In the genomic region with DNA sequence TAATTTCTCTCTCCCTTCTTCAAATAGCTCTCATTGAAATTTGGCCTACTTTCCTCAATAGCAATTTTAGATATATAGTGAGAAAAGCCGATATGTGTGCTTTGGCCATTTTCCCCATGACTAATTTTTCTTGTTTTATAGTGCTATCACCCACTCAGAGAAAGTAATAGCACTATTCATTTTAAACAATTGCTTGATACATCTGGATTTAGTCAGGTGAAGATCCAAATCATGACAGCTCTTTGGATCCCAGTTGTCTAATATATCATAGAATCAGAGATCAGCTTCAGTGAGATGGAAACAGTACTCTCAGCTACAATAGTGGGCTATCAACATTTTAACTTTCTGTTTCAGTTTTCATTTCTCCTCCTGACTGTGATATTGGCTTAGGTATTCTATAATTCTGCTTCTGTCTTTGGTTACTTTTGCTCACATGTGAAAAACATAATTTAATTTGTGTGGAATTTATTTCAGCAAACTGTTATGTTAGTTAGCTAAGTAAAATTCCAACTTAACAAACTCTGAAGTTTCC, we compare ENCODE assay signal across 11 cellular contexts. TPM values are rescaled to one million over a fixed set of nuclear protein-coding genes. Genes with fewer than 3 reads are reported as not detected.
A peak's percentile ranks its signal among the peaks of the same experiment; 100 is the strongest.
DNase-seq lines count a peak whose midpoint lies in the region; ATAC-seq and TF ChIP-seq lines count a peak whose summit lies in the region.
"Had no signal": no experiment of that assay in that cellular context is flagged by ENCODE, and none has a peak within 500 bp of the region (broad histone marks: within the 10 kb centered on the region; RNA-seq: fewer than 3 reads in every experiment).

No MANE protein-coding gene starts in this region.

- no peaks in the 10 kb centered on the region for H3K27me3 Mint-ChIP-seq in chondrocyte (ENCODE audit: low read depth)
- peaks cover 0 to 4% (median 0%) of the 10 kb centered on the region in 5 donors for H3K27me3 Mint-ChIP-seq in naive thymus-derived CD8-positive, alpha-beta T cell

- TF ChIP-seq CTCF in chondrocyte (IDR thresholded peaks at IDR 0.05): no peak

- H3K9me3 Mint-ChIP-seq in chondrocyte (ENCODE audit: low read depth): no peaks in the 10 kb centered on the region
- peaks cover 0 to 7% (median 3%) of the 10 kb centered on the region in 9 donors for H3K9me3 Mint-ChIP-seq in naive thymus-derived CD8-positive, alpha-beta T cell

- H3K4me1 Mint-ChIP-seq in chondrocyte (ENCODE audit: low read depth): peaks cover 67% of the 10 kb centered on the region
- no peaks in the 10 kb centered on the region for H3K4me1 Mint-ChIP-seq in naive thymus-derived CD8-positive, alpha-beta T cell

- ATAC-seq in GM18508 (IDR thresholded peaks at IDR 0.05; ENCODE audit: insufficient read depth, unreplicated experiment) (peak; percentile 77), GM21360 (IDR thresholded peaks at IDR 0.05; ENCODE audit: unreplicated experiment) (peak; percentile 91), HG03103 (IDR thresholded peaks at IDR 0.05; ENCODE audit: low read depth, unreplicated experiment) (peak; percentile 85)
- ATAC-seq in naive thymus-derived CD8-positive, alpha-beta T cell: no peak

- POLR2A ChIA-PET in naive thymus-derived CD8-positive, alpha-beta T cell (lab: Charles Lee): no interaction called here

- H3K4me3 Mint-ChIP-seq in chondrocyte (ENCODE audit: unreplicated experiment): no peak overlapping the region
- H3K4me3 Mint-ChIP-seq in naive thymus-derived CD8-positive, alpha-beta T cell: no peak overlapping the region

- DNase-seq in chondrocyte (ENCODE audit: low spot score): no peak
- DNase-seq in medulla oblongata (ENCODE audit: extremely low spot score): no peak
- DNase-seq in HUDEP-2 (lab: John Stamatoyannopoulos, UW; ENCODE audit: unreplicated experiment in 76 of 76): no peak
- no peak for DNase-seq in naive thymus-derived CD8-positive, alpha-beta T cell
- no peak for DNase-seq in HuH-7 (ENCODE audit: low spot score)
- DNase-seq: activated CD4-positive, alpha-beta T cell treated with anti-CD3 and anti-CD28 coated beads, Interleukin-2, amount 50 U/mL, for 1 hour; HCEC 1CT; MV-4-11 had no signal

- peaks cover 10% of the 10 kb centered on the region for H3K36me3 Mint-ChIP-seq in chondrocyte (ENCODE audit: low read depth)
- H3K36me3 Mint-ChIP-seq in naive thymus-derived CD8-positive, alpha-beta T cell: peaks cover 0 to 5% (median 0%) of the 10 kb centered on the region in 3 donors

- H3K27ac Mint-ChIP-seq in chondrocyte (ENCODE audit: unreplicated experiment): peak overlapping the region; percentile 53
- no peak overlapping the region for H3K27ac Mint-ChIP-seq in naive thymus-derived CD8-positive, alpha-beta T cell

RNA-seq across cellular contexts. Expression of a gene that starts 38.7 kb away (rescaled TPM):
- 250 to 737 TPM (median 710 TPM) in 3 replicates for total RNA-seq in chondrocyte
- total RNA-seq in naive thymus-derived CD8-positive, alpha-beta T cell: under 1 TPM; 0.39 to 0.55 TPM
- polyA plus RNA-seq in naive thymus-derived CD8-positive, alpha-beta T cell: under 1 TPM; 0.19 to 0.57 (median 0.28) TPM

Comparison
In these comparisons a context has a peak if more than half of its experiments do, and no peak if none do; other contexts are left out.
1. ATAC-seq: peak in GM18508 (single experiment), GM21360 (single experiment) and HG03103 (single experiment); none in naive thymus-derived CD8-positive, alpha-beta T cell (0 of 2).
2. RNA of a gene that starts 38.7 kb away (total RNA-seq): 250 to 737 TPM in chondrocyte; 0.39 to 0.55 TPM in naive thymus-derived CD8-positive, alpha-beta T cell; every median in the first group is over 100 times any median in the second.